ENCODE assay signal across 8 cellular contexts in the genomic region with DNA sequence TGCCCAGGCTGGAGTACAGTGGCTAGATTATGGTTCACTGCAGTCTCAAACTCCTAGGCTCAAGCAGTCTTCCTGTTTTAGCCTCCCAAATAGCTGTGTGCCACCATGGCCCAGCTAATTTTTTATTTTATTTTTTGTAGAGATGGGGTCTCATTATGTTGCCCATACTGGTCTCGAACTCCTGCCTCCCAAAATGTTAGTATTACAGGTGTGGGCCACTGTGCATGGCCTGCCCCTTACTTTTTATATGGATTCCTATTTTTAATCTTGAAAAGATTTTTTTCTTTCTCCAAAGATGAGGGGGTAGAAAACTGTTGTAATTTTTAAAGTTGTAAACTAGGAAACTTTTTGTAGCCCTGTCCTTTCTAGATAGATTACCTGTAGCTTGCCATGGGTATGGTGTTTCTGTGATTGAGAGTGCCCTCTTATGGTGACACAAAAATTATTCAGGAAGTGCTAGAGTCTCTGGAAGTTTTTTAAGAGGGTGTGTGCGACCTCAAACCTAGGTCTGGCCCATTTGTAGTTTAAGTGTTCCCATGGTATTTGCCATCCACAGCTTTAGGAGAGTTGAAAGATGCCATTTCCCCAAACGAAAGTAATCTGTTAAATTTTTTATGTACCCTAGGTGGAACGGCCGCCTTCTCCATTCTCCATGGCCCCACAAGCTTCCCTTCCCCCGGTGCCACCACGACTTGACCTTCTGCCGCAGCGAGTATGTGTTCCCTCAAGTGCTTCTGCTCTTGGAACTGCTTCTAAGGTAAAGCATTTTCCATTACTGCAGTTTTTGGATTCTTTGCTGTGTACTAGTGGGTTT. TPM values are rescaled to one million over a fixed set of nuclear protein-coding genes. Genes with fewer than 3 reads are reported as not detected.
DNase-seq lines count a peak whose midpoint lies in the region; ATAC-seq and TF ChIP-seq lines count a peak whose summit lies in the region.

No MANE protein-coding gene starts in this region.

- no peak overlapping the region for H3K27ac Mint-ChIP-seq in Caco-2 (ENCODE audit: unreplicated experiment)
- H3K27ac Mint-ChIP-seq in activated T-helper 1 cell treated with anti-CD3 and anti-CD28 coated beads, Interleukin-12 subunit alpha, Interleukin-12 subunit beta, Interleukin-2, Interleukin-4 antibody, amounts not matched to agents 30 ng/mL and 10 ng/mL and 1 ng/mL, durations not matched to agents 14 hours and 24 hours and 36 hours = no peak overlapping the region

- no peaks in the 10 kb centered on the region for H3K4me1 ChIP-seq in Caco-2

- H3K36me3 Mint-ChIP-seq in Caco-2 (ENCODE audit: insufficient read depth, unreplicated experiment) = peaks cover 44% of the 10 kb centered on the region
- H3K36me3 Mint-ChIP-seq in activated T-helper 1 cell treated with anti-CD3 and anti-CD28 coated beads, Interleukin-12 subunit alpha, Interleukin-12 subunit beta, Interleukin-2, Interleukin-4 antibody, amounts not matched to agents 30 ng/mL and 10 ng/mL and 1 ng/mL, durations not matched to agents 14 hours and 24 hours and 36 hours (ENCODE audit: low read depth) = peaks cover 28% of the 10 kb centered on the region

- intact Hi-C loops in Caco-2 (cut with micrococcal nuclease; ENCODE audit: unreplicated experiment) = loop anchor here (1.0 to 5.0 kb wide), 3 partner anchors 78 to 137 kb away; a partner anchor contains a TSS
- intact Hi-C loops in activated T-helper 1 cell treated with anti-CD3 and anti-CD28 coated beads, Interleukin-12 subunit alpha, Interleukin-12 subunit beta, Interleukin-2, Interleukin-4 antibody, amounts not matched to agents 30 ng/mL and 10 ng/mL and 1 ng/mL, durations not matched to agents 14 hours and 24 hours and 36 hours (cut with micrococcal nuclease) = loop anchor here (1.0 to 2.0 kb wide), 5 partner anchors 22 to 116 kb away; a partner anchor contains a TSS

- H3K36me3 ChIP-seq in Caco-2 (ENCODE audit: control insufficient read depth, insufficient read depth, low read length) = peaks cover 4% of the 10 kb centered on the region

- no TSS peak for BruUV-seq in Caco-2 (replicated peaks; lab: Mats Ljungman, UMichigan)

- no peaks in the 10 kb centered on the region for H3K27me3 ChIP-seq in Caco-2 (replicated peaks; ENCODE audit: control insufficient read depth, insufficient read depth, low read length)

- ATAC-seq in GM19455 (IDR thresholded peaks at IDR 0.05; ENCODE audit: unreplicated experiment) = no peak
- no peak for ATAC-seq in GM19397 (IDR thresholded peaks at IDR 0.05; ENCODE audit: unreplicated experiment)

- DNase-seq in Caco-2 = peak in 1 of 2 experiments; percentile 63
- DNase-seq in GM19238 (ENCODE audit: insufficient read length, low spot score) = peak; percentile 40
- peak; percentile 25 to 35 for DNase-seq in NOMO-1 (lab: John Stamatoyannopoulos, UW; ENCODE audit: unreplicated experiment in 2 of 2)
- peak; percentile 54 for DNase-seq in cerebellar cortex (ENCODE audit: low spot score)
- DNase-seq in lung microvascular endothelial cell (ENCODE audit: low read depth in 2 of 2) = peak; percentile 49 to 67
- no peak for DNase-seq in activated T-helper 1 cell treated with anti-CD3 and anti-CD28 coated beads, Interleukin-12 subunit alpha, Interleukin-12 subunit beta, Interleukin-2, Interleukin-4 antibody, amounts not matched to agents 30 ng/mL and 10 ng/mL and 1 ng/mL, durations not matched to agents 14 hours and 24 hours and 36 hours (ENCODE audit: low spot score)

- CTCF ChIA-PET in Caco-2 (lab: Charles Lee) = interaction anchor here (0.6 to 2.7 kb wide), 11 partner anchors 21 to 182 kb away, joined by 3 to 25 read pairs (median 4); a partner anchor contains a TSS

- no peak overlapping the region for H3K4me3 ChIP-seq in Caco-2 (ENCODE audit: low read depth, low read length)

- H3K4me1 Mint-ChIP-seq in Caco-2 (ENCODE audit: low read depth, unreplicated experiment) = no peaks in the 10 kb centered on the region
- H3K4me1 Mint-ChIP-seq in activated T-helper 1 cell treated with anti-CD3 and anti-CD28 coated beads, Interleukin-12 subunit alpha, Interleukin-12 subunit beta, Interleukin-2, Interleukin-4 antibody, amounts not matched to agents 30 ng/mL and 10 ng/mL and 1 ng/mL, durations not matched to agents 14 hours and 24 hours and 36 hours (ENCODE audit: low read depth) = peaks cover 27% of the 10 kb centered on the region

- no peaks in the 10 kb centered on the region for H3K27me3 Mint-ChIP-seq in Caco-2 (ENCODE audit: insufficient read depth, unreplicated experiment)
- H3K27me3 Mint-ChIP-seq in activated T-helper 1 cell treated with anti-CD3 and anti-CD28 coated beads, Interleukin-12 subunit alpha, Interleukin-12 subunit beta, Interleukin-2, Interleukin-4 antibody, amounts not matched to agents 30 ng/mL and 10 ng/mL and 1 ng/mL, durations not matched to agents 14 hours and 24 hours and 36 hours (ENCODE audit: insufficient read depth) = no peaks in the 10 kb centered on the region

- H3K4me3 Mint-ChIP-seq in Caco-2 (ENCODE audit: unreplicated experiment) = no peak overlapping the region
- no peak overlapping the region for H3K4me3 Mint-ChIP-seq in activated T-helper 1 cell treated with anti-CD3 and anti-CD28 coated beads, Interleukin-12 subunit alpha, Interleukin-12 subunit beta, Interleukin-2, Interleukin-4 antibody, amounts not matched to agents 30 ng/mL and 10 ng/mL and 1 ng/mL, durations not matched to agents 14 hours and 24 hours and 36 hours

- POLR2A ChIA-PET in Caco-2 (lab: Charles Lee) = interaction anchor here (0.6 to 1.0 kb wide), 2 partner anchors 74 to 190 kb away, joined by 4 to 7 read pairs; no protein-coding TSS in a partner anchor

- no peaks in the 10 kb centered on the region for H3K9me3 ChIP-seq in Caco-2

- H3K9me3 Mint-ChIP-seq in Caco-2 (ENCODE audit: unreplicated experiment) = no peaks in the 10 kb centered on the region
- no peaks in the 10 kb centered on the region for H3K9me3 Mint-ChIP-seq in activated T-helper 1 cell treated with anti-CD3 and anti-CD28 coated beads, Interleukin-12 subunit alpha, Interleukin-12 subunit beta, Interleukin-2, Interleukin-4 antibody, amounts not matched to agents 30 ng/mL and 10 ng/mL and 1 ng/mL, durations not matched to agents 14 hours and 24 hours and 36 hours

- peak; percentile 71 to 74 for TF ChIP-seq CTCF in Caco-2 (IDR thresholded peaks at IDR 0.05; ENCODE audit: insufficient read depth in 1 of 2, low read depth in 1 of 2, low read length in 1 of 2, severe bottlenecking in 1 of 2, unreplicated experiment in 1 of 2)

RNA-seq across cellular contexts. Expression of a gene that starts 32.4 kb away (rescaled TPM):
- total RNA-seq in Caco-2 (2022) (8.3 and 9.8 TPM in 2 replicates), lung microvascular endothelial cell (48.4 and 268 TPM in 2 replicates)
- 6.0 and 6.6 TPM in 2 replicates for total RNA-seq in activated T-helper 1 cell treated with anti-CD3 and anti-CD28 coated beads, Interleukin-12 subunit alpha, Interleukin-12 subunit beta, Interleukin-2, Interleukin-4 antibody, amounts not matched to agents 30 ng/mL and 10 ng/mL and 1 ng/mL, durations not matched to agents 14 hours and 24 hours and 36 hours

RNA-seq across cellular contexts. Expression of a gene that starts 49.8 kb away (rescaled TPM):
- total RNA-seq in Caco-2 (2022) (85.8 and 92.7 TPM in 2 replicates), lung microvascular endothelial cell (2.6 and 2.8 TPM in 2 replicates)
- 26.1 and 27.9 TPM in 2 replicates for total RNA-seq in activated T-helper 1 cell treated with anti-CD3 and anti-CD28 coated beads, Interleukin-12 subunit alpha, Interleukin-12 subunit beta, Interleukin-2, Interleukin-4 antibody, amounts not matched to agents 30 ng/mL and 10 ng/mL and 1 ng/mL, durations not matched to agents 14 hours and 24 hours and 36 hours

RNA-seq across cellular contexts. Expression of a gene that starts 56.1 kb away (rescaled TPM):
- total RNA-seq in Caco-2 (2022) (0.56 and 1.2 TPM in 2 replicates), lung microvascular endothelial cell (65.6 and 93.1 TPM in 2 replicates)
- not detected in 2 replicates for total RNA-seq in activated T-helper 1 cell treated with anti-CD3 and anti-CD28 coated beads, Interleukin-12 subunit alpha, Interleukin-12 subunit beta, Interleukin-2, Interleukin-4 antibody, amounts not matched to agents 30 ng/mL and 10 ng/mL and 1 ng/mL, durations not matched to agents 14 hours and 24 hours and 36 hours

Comparison
In these comparisons a context has a peak if more than half of its experiments do, and no peak if none do; other contexts are left out.
1. RNA of a gene that starts 56.1 kb away (total RNA-seq): 65.6 to 93.1 TPM in lung microvascular endothelial cell; 0.56 to 1.2 TPM in Caco-2 and not detected in activated T-helper 1 cell treated with anti-CD3 and anti-CD28 coated beads, Interleukin-12 subunit alpha, Interleukin-12 subunit beta, Interleukin-2, Interleukin-4 antibody, amounts not matched to agents 30 ng/mL and 10 ng/mL and 1 ng/mL, durations not matched to agents 14 hours and 24 hours and 36 hours; every median in the first group is over 10 times any median in the second.